ENCODE assay signal across 8 cellular contexts in genomic region chr19:1206063-1206732, GRCh38. TPM values are rescaled to one million over a fixed set of nuclear protein-coding genes. Genes with fewer than 3 reads are reported as not detected.
A peak's percentile ranks its signal among the peaks of the same experiment; 100 is the strongest.
DNase-seq lines count a peak whose midpoint lies in the region; ATAC-seq and TF ChIP-seq lines count a peak whose summit lies in the region.

No MANE protein-coding gene starts in this region.

- peak overlapping the region; percentile 98 for H3K4me3 ChIP-seq in BLaER1
- peak overlapping the region; percentile 81 for H3K4me3 ChIP-seq in LNCaP clone FGC (ENCODE audit: low read depth, low read length)
- H3K4me3 ChIP-seq in naive thymus-derived CD4-positive, alpha-beta T cell (ENCODE audit: low read length), result peak overlapping the region; percentile 81

- H3K9me3 Mint-ChIP-seq in dendritic cell treated with granulocyte-macrophage colony-stimulating factor and Interleukin-4, amounts not matched to agents 40 ng/mL and 50 ng/mL, for 4 days, result no peaks in the 10 kb centered on the region
- peaks cover 0 to 3% (median 0%) of the 10 kb centered on the region in 11 donors for H3K9me3 Mint-ChIP-seq in naive thymus-derived CD4-positive, alpha-beta T cell

- H3K27ac Mint-ChIP-seq in dendritic cell treated with granulocyte-macrophage colony-stimulating factor and Interleukin-4, amounts not matched to agents 40 ng/mL and 50 ng/mL, for 4 days, result peak overlapping the region; percentile 88
- H3K27ac Mint-ChIP-seq in naive thymus-derived CD4-positive, alpha-beta T cell, result peak overlapping the region; percentile 85 to 94 (median 88)

- H3K4me2 ChIP-seq in BLaER1, result peak overlapping the region; percentile 90

- peak overlapping the region; percentile 97 for H3K9ac ChIP-seq in BLaER1

- ATAC-seq in naive thymus-derived CD4-positive, alpha-beta T cell, result no peak
- no peak for ATAC-seq in GM19328 (IDR thresholded peaks at IDR 0.05; ENCODE audit: unreplicated experiment)

- intact Hi-C loops in dendritic cell treated with granulocyte-macrophage colony-stimulating factor and Interleukin-4, amounts not matched to agents 40 ng/mL and 50 ng/mL, for 4 days (cut with micrococcal nuclease), result no loop called here
- intact Hi-C loops in naive thymus-derived CD4-positive, alpha-beta T cell (cut with micrococcal nuclease), result no loop called here

- H3K27me3 Mint-ChIP-seq in dendritic cell treated with granulocyte-macrophage colony-stimulating factor and Interleukin-4, amounts not matched to agents 40 ng/mL and 50 ng/mL, for 4 days, result no peaks in the 10 kb centered on the region
- H3K27me3 Mint-ChIP-seq in naive thymus-derived CD4-positive, alpha-beta T cell, result no peaks in the 10 kb centered on the region

- H3K36me3 Mint-ChIP-seq in dendritic cell treated with granulocyte-macrophage colony-stimulating factor and Interleukin-4, amounts not matched to agents 40 ng/mL and 50 ng/mL, for 4 days (ENCODE audit: low read depth), result peaks cover 48% of the 10 kb centered on the region
- H3K36me3 Mint-ChIP-seq in naive thymus-derived CD4-positive, alpha-beta T cell, result peaks cover 0 to 11% (median 0%) of the 10 kb centered on the region in 5 donors

- POLR2A ChIA-PET in naive thymus-derived CD4-positive, alpha-beta T cell (lab: Charles Lee), result interaction anchor here (0.8 to 1.2 kb wide), 6 partner anchors 14 to 93 kb away, joined by 3 to 4 read pairs (median 3); partner anchors contain the start of gene FAM174C

- H3K4me1 ChIP-seq in BLaER1, result peaks cover 62% of the 10 kb centered on the region
- peaks cover 27 to 35% of the 10 kb centered on the region in 2 donors for H3K4me1 ChIP-seq in naive thymus-derived CD4-positive, alpha-beta T cell (ENCODE audit: control insufficient read depth in 2 of 2, insufficient read depth in 2 of 2, low read length in 2 of 2)

- H3K27ac ChIP-seq in BLaER1, result peak overlapping the region; percentile 97
- H3K27ac ChIP-seq in naive thymus-derived CD4-positive, alpha-beta T cell (ENCODE audit: low read depth, low read length), result peak overlapping the region; percentile 74

- CTCF ChIA-PET in naive thymus-derived CD4-positive, alpha-beta T cell (lab: Charles Lee), result interaction anchor here (0.9 kb wide), 1 partner anchor 92 kb away, joined by 3 read pairs; no protein-coding TSS in a partner anchor

- DNase-seq in LNCaP clone FGC (ENCODE audit: low read depth) (no peak), NCI-H128 (lab: John Stamatoyannopoulos, UW; ENCODE audit: unreplicated experiment) (no peak), ACHN (no peak)
- DNase-seq in naive thymus-derived CD4-positive, alpha-beta T cell, result no peak
- DNase-seq in stimulated activated naive CD4-positive, alpha-beta T cell treated with Interleukin-2 at 50 U/mL for 16 hours (lab: John Stamatoyannopoulos, UW), result no peak

- peaks cover 42% of the 10 kb centered on the region for H3K4me1 Mint-ChIP-seq in dendritic cell treated with granulocyte-macrophage colony-stimulating factor and Interleukin-4, amounts not matched to agents 40 ng/mL and 50 ng/mL, for 4 days (ENCODE audit: low read depth)
- H3K4me1 Mint-ChIP-seq in naive thymus-derived CD4-positive, alpha-beta T cell, result peaks cover 15 to 47% (median 30%) of the 10 kb centered on the region in 7 donors

- H3K4me3 Mint-ChIP-seq in dendritic cell treated with granulocyte-macrophage colony-stimulating factor and Interleukin-4, amounts not matched to agents 40 ng/mL and 50 ng/mL, for 4 days, result peak overlapping the region; percentile 93
- H3K4me3 Mint-ChIP-seq in naive thymus-derived CD4-positive, alpha-beta T cell, result peak overlapping the region; percentile 92 to 98 (median 94)

- in situ Hi-C loops in ACHN (cut with HindIII; ENCODE audit: low pct_ligation_motif_present, low pct_unique_long_range_greater_than_20kb, low sequenced_read_pairs), result no loop called here

- no peaks in the 10 kb centered on the region for H3K9me3 ChIP-seq in BLaER1
- H3K9me3 ChIP-seq in naive thymus-derived CD4-positive, alpha-beta T cell (ENCODE audit: control insufficient read depth in 2 of 3, low read length in 3 of 3), result no peaks in the 10 kb centered on the region

- peaks cover 27% of the 10 kb centered on the region for H3K36me3 ChIP-seq in BLaER1
- H3K36me3 ChIP-seq in naive thymus-derived CD4-positive, alpha-beta T cell (ENCODE audit: control insufficient read depth in 2 of 3, insufficient read depth in 3 of 3, low read length in 3 of 3), result peaks cover 0 to 8% (median 0%) of the 10 kb centered on the region in 3 experiments

- H3K27me3 ChIP-seq in BLaER1, result no peaks in the 10 kb centered on the region
- no peaks in the 10 kb centered on the region for H3K27me3 ChIP-seq in naive thymus-derived CD4-positive, alpha-beta T cell (ENCODE audit: control insufficient read depth in 2 of 2, insufficient read depth in 2 of 2, low read length in 2 of 2)

- TF ChIP-seq CTCF in LNCaP clone FGC (IDR thresholded peaks at IDR 0.05; ENCODE audit: control insufficient read depth, extremely low read depth, insufficient read depth), result no peak

- peaks cover 52% of the 10 kb centered on the region for H4K20me1 ChIP-seq in BLaER1

RNA-seq across cellular contexts. Expression of gene STK11, which starts 0.6 kb away (rescaled TPM):
- total RNA-seq in naive thymus-derived CD4-positive, alpha-beta T cell, result 10 to 100 TPM; 67.7 to 91.3 (median 71.6) TPM
- polyA plus RNA-seq in naive thymus-derived CD4-positive, alpha-beta T cell, result 10 to 100 TPM; 13.9 to 28.9 TPM

RNA-seq across cellular contexts. Expression of gene CBARP, which starts 31.6 kb away (rescaled TPM):
- total RNA-seq in naive thymus-derived CD4-positive, alpha-beta T cell, result under 1 TPM in 2 of 5 experiments, not detected in 3; 0.15 to 0.27 TPM
- not detected for polyA plus RNA-seq in naive thymus-derived CD4-positive, alpha-beta T cell

RNA-seq across cellular contexts. Expression of gene SBNO2, which starts 32.1 kb away (rescaled TPM):
- total RNA-seq in naive thymus-derived CD4-positive, alpha-beta T cell, result 100 to 1,000 TPM in 3 of 5 experiments, 10 to 100 TPM in 2; 88.6 to 137 (median 104) TPM
- 1 to 10 TPM; 1.7 to 2.6 TPM for polyA plus RNA-seq in naive thymus-derived CD4-positive, alpha-beta T cell

RNA-seq across cellular contexts. Expression of gene ATP5F1D, which starts 35.4 kb away (rescaled TPM):
- total RNA-seq in naive thymus-derived CD4-positive, alpha-beta T cell, result 100 to 1,000 TPM in 3 of 5 experiments, 10 to 100 TPM in 2; 90.6 to 178 (median 102) TPM
- 100 to 1,000 TPM; 209 to 302 TPM for polyA plus RNA-seq in naive thymus-derived CD4-positive, alpha-beta T cell

RNA-seq across cellular contexts. Expression of gene MIDN, which starts 42.2 kb away (rescaled TPM):
- 100 to 1,000 TPM in 2 of 5 experiments, 10 to 100 TPM in 3; 22.6 to 310 (median 78.1) TPM for total RNA-seq in naive thymus-derived CD4-positive, alpha-beta T cell
- 1 to 10 TPM; 1.4 to 3.6 TPM for polyA plus RNA-seq in naive thymus-derived CD4-positive, alpha-beta T cell
